In genomic region chr1:235128453-235129328, GRCh38 we compare ENCODE assay signal across 1 cellular context.
TF ChIP-seq lines count a peak whose summit lies in the region.

Gene TOMM20, minus strand, starts transcription at chr1:235128837. Its CDS starts 122 bp downstream, at chr1:235128715.

TF ChIP-seq in K562, 482 proteins besides CTCF, POLR2A, EP300 and RAD21 (continued from another document and continues in another):
- TF ChIP-seq FOXO4 (CRISPR knock-in tag; IDR thresholded peaks at IDR 0.05) (no peak), MCM3 (IDR thresholded peaks at IDR 0.05) (no peak), ZBTB33 (CRISPR knock-in tag; IDR thresholded peaks at IDR 0.05) (peak; percentile 65), SIN3A (IDR thresholded peaks at IDR 0.05; ENCODE audit: borderline replicate concordance in 2 of 2, control insufficient read depth in 1 of 2, low read depth in 2 of 2, low read length in 2 of 2) (peak; percentile 79 to 87; a peak in 3 of 4 replicates), SMARCA5 (IDR thresholded peaks at IDR 0.05) (no peak), ZSCAN29 (IDR thresholded peaks at IDR 0.05) (no peak), NCOA2 (IDR thresholded peaks at IDR 0.05; ENCODE audit: partially characterized antibody in 2 of 2) (no peak), HNRNPLL (IDR thresholded peaks at IDR 0.05; ENCODE audit: low read depth, low read length, poor library complexity, severe bottlenecking) (peak; percentile 83), ZBTB40 (IDR thresholded peaks at IDR 0.05) (peak; percentile 90), ZBTB40 (CRISPR knock-in tag; IDR thresholded peaks at IDR 0.05) (no peak), RBM14 (IDR thresholded peaks at IDR 0.05; ENCODE audit: borderline replicate concordance, insufficient read depth, low read depth, low read length) (0 out of 2 replicates have a peak, but pooled peaks have one; percentile 53), MCM7 (IDR thresholded peaks at IDR 0.05) (no peak), KDM4B (IDR thresholded peaks at IDR 0.05; ENCODE audit: borderline replicate concordance in 2 of 2, low read depth in 1 of 2) (peak in 1 of 2 experiments; percentile 71; a peak in 1 of 4 replicates), KHSRP (IDR thresholded peaks at IDR 0.05) (no peak), SRSF3 (IDR thresholded peaks at IDR 0.05; ENCODE audit: insufficient read depth, low read length) (peak; percentile 93; the same call in 1 of the 2 replicates), POU5F1 (IDR thresholded peaks at IDR 0.05; ENCODE audit: borderline replicate concordance, low read depth, low read length, partially characterized antibody) (no peak), SOX6 (IDR thresholded peaks at IDR 0.05) (peak; percentile 76; the same call in 1 of the 2 replicates), ZEB2 (IDR thresholded peaks at IDR 0.05) (no peak), E4F1 (CRISPR knock-in tag; IDR thresholded peaks at IDR 0.05; ENCODE audit: borderline replicate concordance) (peak; percentile 71; the same call in 1 of the 2 replicates), TEAD4 (IDR thresholded peaks at IDR 0.05; ENCODE audit: low read length) (peak; percentile 79), TEAD4 (CRISPR knock-in tag; IDR thresholded peaks at IDR 0.05; ENCODE audit: borderline replicate concordance) (peak; percentile 28; the same call in 1 of the 2 replicates), HDGF (IDR thresholded peaks at IDR 0.05) (no peak), REST (CRISPR knock-in tag; IDR thresholded peaks at IDR 0.05; ENCODE audit: low read depth) (peak; percentile 56; the same call in 1 of the 2 replicates), RHOXF2B (CRISPR knock-in tag; conservative IDR thresholded peaks at IDR 0.05) (no peak; the same call in 1 of the 2 replicates), HDAC8 (tag; IDR thresholded peaks at IDR 0.05) (peak; percentile 85), YBX1 (IDR thresholded peaks at IDR 0.05) (no peak), KDM5B (IDR thresholded peaks at IDR 0.05; ENCODE audit: insufficient replicate concordance, low read depth, low read length) (peak; percentile 96), MBD2 (IDR thresholded peaks at IDR 0.05; ENCODE audit: borderline replicate concordance, low read depth) (peak; percentile 18; the same call in 1 of the 2 replicates), FOSL1 (tag; conservative IDR thresholded peaks at IDR 0.05) (no peak), SMAD4 (CRISPR knock-in tag; conservative IDR thresholded peaks at IDR 0.05) (peak; percentile 58; the same call in 1 of the 2 replicates), NEUROD1 (IDR thresholded peaks at IDR 0.05; ENCODE audit: borderline replicate concordance, low read depth, low read length, partially characterized antibody) (peak; percentile 49), ZNF639 (CRISPR knock-in tag; conservative IDR thresholded peaks at IDR 0.05 in 1 of 2, IDR thresholded peaks at IDR 0.05 in 1 of 2) (peak in 1 of 2 experiments; percentile 91; a peak in 2 of 4 replicates), RB1 (IDR thresholded peaks at IDR 0.05; ENCODE audit: low read depth) (peak; percentile 86; the same call in 1 of the 2 replicates), ZNF133 (CRISPR knock-in tag; IDR thresholded peaks at IDR 0.05) (no peak), BHLHE40 (IDR thresholded peaks at IDR 0.05; ENCODE audit: low read length) (peak; percentile 100), ZNF311 (CRISPR knock-in tag; IDR thresholded peaks at IDR 0.05) (no peak; the same call in 1 of the 2 replicates), ZNF584 (CRISPR knock-in tag; IDR thresholded peaks at IDR 0.05; ENCODE audit: low read depth) (no peak), ARID3B (CRISPR knock-in tag; IDR thresholded peaks at IDR 0.05; ENCODE audit: borderline replicate concordance) (no peak), MYBL2 (IDR thresholded peaks at IDR 0.05; ENCODE audit: low read depth) (peak; percentile 73), MYBL2 (CRISPR knock-in tag; IDR thresholded peaks at IDR 0.05; ENCODE audit: borderline replicate concordance) (no peak)
